ENCODE assay signal across 8 cellular contexts in the genomic region with DNA sequence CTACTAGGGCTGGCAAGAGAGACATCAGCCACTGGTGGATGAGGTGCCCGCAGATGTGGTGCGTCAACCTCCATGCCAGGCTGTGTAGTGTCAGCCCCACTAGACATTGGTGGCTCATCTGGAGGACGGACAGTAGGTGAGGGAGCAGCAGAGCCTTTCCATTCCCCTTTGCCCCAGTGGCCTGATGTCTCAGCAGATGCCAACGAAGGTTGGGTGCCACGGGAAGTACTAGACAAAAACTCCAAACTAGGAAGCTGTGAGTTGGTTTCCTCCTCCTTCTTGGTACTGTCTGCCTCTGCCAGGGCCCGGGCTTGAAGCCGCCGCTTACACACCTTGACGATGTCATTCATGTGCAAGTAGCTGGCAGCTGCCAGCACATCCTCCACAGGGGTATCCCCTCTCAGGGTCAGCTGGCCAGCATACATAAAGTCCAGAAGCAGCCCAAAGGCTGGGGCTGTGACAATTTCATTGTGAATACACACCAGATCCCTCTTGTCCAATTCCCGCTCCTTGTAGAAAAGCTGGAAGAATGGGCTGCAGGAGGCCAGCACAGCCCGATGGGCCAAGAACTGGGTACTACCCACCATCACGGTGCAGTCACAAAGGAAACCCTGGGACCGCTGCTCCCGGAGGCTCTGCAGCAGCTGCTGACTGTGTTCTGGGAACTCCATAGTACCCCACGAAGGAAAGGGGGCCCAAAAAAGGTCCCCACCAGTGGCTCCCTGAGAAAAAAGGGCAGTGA. TPM values are rescaled to one million over a fixed set of nuclear protein-coding genes. Genes with fewer than 3 reads are reported as not detected.
DNase-seq lines count a peak whose midpoint lies in the region; ATAC-seq lines count a peak whose summit lies in the region.

No MANE protein-coding gene starts in this region.

- H3K4me1 ChIP-seq in iPS-18a (ENCODE audit: control insufficient read depth, low read depth, low read length) (peaks cover 6% of the 10 kb centered on the region), stomach smooth muscle (ENCODE audit: control insufficient read depth, insufficient read depth, low read length) (peaks cover 19% of the 10 kb centered on the region)

- H3K4me3 ChIP-seq in iPS-18a (ENCODE audit: low read length) (peak overlapping the region; percentile 85), stomach smooth muscle (ENCODE audit: low read length in 2 of 2) (peak overlapping the region; percentile 95 to 100)

- no peaks in the 10 kb centered on the region for H3K9me3 ChIP-seq in iPS-18a (ENCODE audit: control insufficient read depth, low read depth, low read length)
- no peaks in the 10 kb centered on the region for H3K9me3 ChIP-seq in stomach smooth muscle (ENCODE audit: control insufficient read depth in 2 of 2, low read length in 2 of 2)

- H3K4me1 Mint-ChIP-seq in activated T-cell treated with anti-CD3 and anti-CD28 coated beads, Interleukin-2, amount 50 U/mL, for 4 hours (ENCODE audit: low read depth) = peaks cover 24% of the 10 kb centered on the region

- H3K36me3 ChIP-seq in iPS-18a (ENCODE audit: control insufficient read depth, low read depth, low read length) (peaks cover 27% of the 10 kb centered on the region), stomach smooth muscle (ENCODE audit: control insufficient read depth in 2 of 2, insufficient read depth in 2 of 2, low read length in 2 of 2) (peaks cover 12 to 14% of the 10 kb centered on the region in 2 donors)

- H3K27me3 ChIP-seq in iPS-18a (ENCODE audit: control insufficient read depth, insufficient read depth, low read length) = no peaks in the 10 kb centered on the region
- H3K27me3 ChIP-seq in stomach smooth muscle (ENCODE audit: control insufficient read depth in 1 of 2, insufficient read depth in 2 of 2, low read length in 2 of 2) = no peaks in the 10 kb centered on the region

- H3K9me3 Mint-ChIP-seq in activated T-cell treated with anti-CD3 and anti-CD28 coated beads, Interleukin-2, amount 50 U/mL, for 4 hours = no peaks in the 10 kb centered on the region

- H3K36me3 Mint-ChIP-seq in activated T-cell treated with anti-CD3 and anti-CD28 coated beads, Interleukin-2, amount 50 U/mL, for 4 hours (ENCODE audit: insufficient read depth) = peaks cover 8% of the 10 kb centered on the region

- no peak for DNase-seq in activated T-cell treated with anti-CD3 and anti-CD28 coated beads, Interleukin-2, amount 50 U/mL, for 4 hours
- no peak for DNase-seq in putamen (ENCODE audit: low spot score)
- DNase-seq in stimulated activated CD8-positive, alpha-beta memory T cell treated with anti-CD3 and anti-CD28 coated beads, Interleukin-4, amount 100 ng/mL, for 48 hours = no peak
- no peak for DNase-seq in activated CD8-positive, alpha-beta memory T cell treated with anti-CD3 and anti-CD28 coated beads, Interleukin-2, amount 50 U/mL, for 4 hours

- H3K27me3 Mint-ChIP-seq in activated T-cell treated with anti-CD3 and anti-CD28 coated beads, Interleukin-2, amount 50 U/mL, for 4 hours (ENCODE audit: low read depth) = no peaks in the 10 kb centered on the region

- H3K4me3 Mint-ChIP-seq in activated T-cell treated with anti-CD3 and anti-CD28 coated beads, Interleukin-2, amount 50 U/mL, for 4 hours = peak overlapping the region; percentile 97

- peak; percentile 0 for ATAC-seq in HG02759 (IDR thresholded peaks at IDR 0.05; ENCODE audit: unreplicated experiment)
- ATAC-seq in activated T-cell treated with anti-CD3 and anti-CD28 coated beads, Interleukin-2, amount 50 U/mL, for 4 hours = no peak
- ATAC-seq in GM18870 (IDR thresholded peaks at IDR 0.05; ENCODE audit: unreplicated experiment) = no peak

- H3K9ac ChIP-seq in iPS-18a (ENCODE audit: low read length) (no peak overlapping the region), stomach smooth muscle (ENCODE audit: low read length in 2 of 2) (peak overlapping the region; percentile 47 to 83)

- H3K27ac ChIP-seq in iPS-18a (ENCODE audit: low read length) = no peak overlapping the region
- H3K27ac ChIP-seq in stomach smooth muscle (ENCODE audit: low read length) = peak overlapping the region; percentile 87

RNA-seq across cellular contexts. Expression of gene ZBTB3, which starts 0.8 kb away (rescaled TPM):
- 1 to 10 TPM; 5.7 to 6.9 (median 6.5) TPM for total RNA-seq in activated T-cell treated with anti-CD3 and anti-CD28 coated beads, Interleukin-2, amount 50 U/mL, for 4 hours

RNA-seq across cellular contexts. Expression of gene POLR2G, which starts 8.2 kb away (rescaled TPM):
- total RNA-seq in activated T-cell treated with anti-CD3 and anti-CD28 coated beads, Interleukin-2, amount 50 U/mL, for 4 hours = 100 to 1,000 TPM; 143 to 145 (median 144) TPM

RNA-seq across cellular contexts. Expression of gene TAF6L, which starts 18.0 kb away (rescaled TPM):
- 10 to 100 TPM; 27.2 to 34.3 (median 29.1) TPM for total RNA-seq in activated T-cell treated with anti-CD3 and anti-CD28 coated beads, Interleukin-2, amount 50 U/mL, for 4 hours

RNA-seq across cellular contexts. Expression of gene TTC9C, which starts 24.9 kb away (rescaled TPM):
- 10 to 100 TPM; 20.2 to 22.9 (median 20.9) TPM for total RNA-seq in activated T-cell treated with anti-CD3 and anti-CD28 coated beads, Interleukin-2, amount 50 U/mL, for 4 hours

RNA-seq across cellular contexts. Expression of gene HNRNPUL2, which starts 25.9 kb away (rescaled TPM):
- total RNA-seq in activated T-cell treated with anti-CD3 and anti-CD28 coated beads, Interleukin-2, amount 50 U/mL, for 4 hours = 10 to 100 TPM; 45.3 to 49.4 (median 47.9) TPM
